In the genomic region with DNA sequence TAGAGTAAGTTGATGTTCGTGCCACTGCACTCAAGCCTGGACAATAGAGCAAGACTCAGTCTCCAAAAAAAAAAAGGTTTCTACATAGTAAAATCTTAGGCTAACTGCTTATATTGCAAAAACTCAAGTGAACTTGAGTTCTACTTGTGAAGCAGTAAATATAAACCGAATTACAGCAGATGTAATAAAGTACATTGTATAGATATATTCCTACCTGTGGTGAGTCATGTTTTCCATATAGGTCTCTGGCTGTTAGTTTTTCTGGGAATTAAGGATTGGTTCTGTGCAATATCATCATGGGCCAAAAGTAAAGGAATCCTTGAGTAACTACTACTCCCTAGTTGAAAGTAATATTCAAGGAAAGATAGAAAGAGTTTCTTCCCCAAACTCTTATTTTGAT, we compare ENCODE assay signal across 3 cellular contexts.
"Had no signal": no experiment of that assay in that cellular context is flagged by ENCODE, and none has a peak within 500 bp of the region (broad histone marks: within the 10 kb centered on the region; RNA-seq: fewer than 3 reads in every experiment).

No MANE protein-coding gene starts in this region.

- H3K4me3 ChIP-seq: GM12878 had no signal

- ATAC-seq: GM12878 had no signal

- DNase-seq: GDM1, GF-D8 had no signal
